ENCODE assay signal across 9 cellular contexts in genomic region chr15:65841121-65841930, GRCh38. TPM values are rescaled to one million over a fixed set of nuclear protein-coding genes. Genes with fewer than 3 reads are reported as not detected.
DNase-seq lines count a peak whose midpoint lies in the region; ATAC-seq and TF ChIP-seq lines count a peak whose summit lies in the region.
"Had no signal": no experiment of that assay in that cellular context is flagged by ENCODE, and none has a peak within 500 bp of the region (broad histone marks: within the 10 kb centered on the region; RNA-seq: fewer than 3 reads in every experiment).

No MANE protein-coding gene starts in this region.

- H3K9me3 ChIP-seq in left ventricle myocardium inferior (replicated peaks) (no peaks in the 10 kb centered on the region), smooth muscle cell (replicated peaks; ENCODE audit: low read depth) (no peaks in the 10 kb centered on the region)

- DNase-seq in HK-2 (ENCODE audit: unreplicated experiment) (peak; percentile 19), left ventricle myocardium inferior (no peak), smooth muscle cell (lab: John Stamatoyannopoulos, UW; ENCODE audit: unreplicated experiment) (no peak), COLO829 (ENCODE audit: low spot score) (no peak)
- no peak for DNase-seq in stimulated activated naive CD4-positive, alpha-beta T cell (lab: John Stamatoyannopoulos, UW)
- DNase-seq: activated T-cell treated with anti-CD3 and anti-CD28 coated beads for 4 hours, NCI-H1694 treated with DMSO at 0.1 percent for 48 hours had no signal

- no peaks in the 10 kb centered on the region for H4K20me1 ChIP-seq in smooth muscle cell (ENCODE audit: low read depth)

- H2AFZ ChIP-seq in smooth muscle cell (ENCODE audit: low read depth): peak overlapping the region; percentile 84

- WGBS in smooth muscle cell (ENCODE audit: low lambda C conversion rate): 58% methylated on average over 11 of the region's 11 CpGs

- H3K9ac ChIP-seq in smooth muscle cell (ENCODE audit: low read depth): no peak overlapping the region

- intact Hi-C loops in left ventricle myocardium inferior (cut with micrococcal nuclease): no loop called here

- H3K79me2 ChIP-seq in smooth muscle cell (ENCODE audit: low read depth): no peaks in the 10 kb centered on the region

- H3K27me3 ChIP-seq in left ventricle myocardium inferior (ENCODE audit: low read depth): no peaks in the 10 kb centered on the region
- H3K27me3 ChIP-seq in smooth muscle cell (ENCODE audit: low read depth): no peaks in the 10 kb centered on the region

- peak overlapping the region; percentile 59 for H3K4me2 ChIP-seq in smooth muscle cell

- H3K36me3 ChIP-seq in left ventricle myocardium inferior (no peaks in the 10 kb centered on the region), smooth muscle cell (ENCODE audit: low read depth) (no peaks in the 10 kb centered on the region)

- H3K4me3 ChIP-seq in WI38 (ENCODE audit: low read depth, low read length) (peak overlapping the region; percentile 12; the same call in 1 of the 2 replicates), left ventricle myocardium inferior (peak overlapping the region; percentile 19), smooth muscle cell (no peak overlapping the region)

- H3F3A ChIP-seq in smooth muscle cell (ENCODE audit: low read depth): no peaks in the 10 kb centered on the region

- no peak for ATAC-seq in HG03378 (IDR thresholded peaks at IDR 0.05; ENCODE audit: unreplicated experiment)

- H3K27ac ChIP-seq in left ventricle myocardium inferior (replicated peaks) (peak overlapping the region; percentile 14), smooth muscle cell (ENCODE audit: low read depth) (peak overlapping the region; percentile 39)

- TF ChIP-seq CTCF in WI38 (IDR thresholded peaks at IDR 0.05; ENCODE audit: low read depth, low read length): no peak
- TF ChIP-seq CTCF in left ventricle myocardium inferior (IDR thresholded peaks at IDR 0.05; ENCODE audit: borderline replicate concordance): no peak
- no peak for TF ChIP-seq CTCF in smooth muscle cell (IDR thresholded peaks at IDR 0.05; ENCODE audit: borderline replicate concordance, insufficient read depth, poor library complexity, severe bottlenecking)

- H3K4me1 ChIP-seq in left ventricle myocardium inferior: peaks cover 8% of the 10 kb centered on the region
- peaks cover 6% of the 10 kb centered on the region for H3K4me1 ChIP-seq in smooth muscle cell (ENCODE audit: low read depth)

RNA-seq across cellular contexts. Expression of gene RAB11A, which starts 28.0 kb away (rescaled TPM):
- 146 TPM for total RNA-seq in left ventricle myocardium inferior
- 293 and 300 TPM in 2 replicates for total RNA-seq in smooth muscle cell
- polyA plus RNA-seq in smooth muscle cell: 206 and 230 TPM in 2 replicates

RNA-seq across cellular contexts. Expression of gene DENND4A, which starts 49.2 kb away (rescaled TPM):
- total RNA-seq in left ventricle myocardium inferior (13.5 TPM), smooth muscle cell (16.5 and 17.5 TPM in 2 replicates)
- polyA plus RNA-seq in smooth muscle cell: 2.3 and 3.4 TPM in 2 replicates
